1 cellular context compared by ENCODE assay signal in genomic region chr22:27986937-27987336, GRCh38.
TF ChIP-seq lines count a peak whose summit lies in the region.

No MANE protein-coding gene starts in this region.

TF ChIP-seq in H1, 55 proteins besides CTCF, POLR2A, EP300 and RAD21:
- TF ChIP-seq CHD7 (IDR thresholded peaks at IDR 0.05; ENCODE audit: insufficient replicate concordance, low read length) = no peak
- no peak for TF ChIP-seq ATF2 (IDR thresholded peaks at IDR 0.05; ENCODE audit: low read length)
